Comparison of ENCODE assay signal across 11 cellular contexts in the genomic region with DNA sequence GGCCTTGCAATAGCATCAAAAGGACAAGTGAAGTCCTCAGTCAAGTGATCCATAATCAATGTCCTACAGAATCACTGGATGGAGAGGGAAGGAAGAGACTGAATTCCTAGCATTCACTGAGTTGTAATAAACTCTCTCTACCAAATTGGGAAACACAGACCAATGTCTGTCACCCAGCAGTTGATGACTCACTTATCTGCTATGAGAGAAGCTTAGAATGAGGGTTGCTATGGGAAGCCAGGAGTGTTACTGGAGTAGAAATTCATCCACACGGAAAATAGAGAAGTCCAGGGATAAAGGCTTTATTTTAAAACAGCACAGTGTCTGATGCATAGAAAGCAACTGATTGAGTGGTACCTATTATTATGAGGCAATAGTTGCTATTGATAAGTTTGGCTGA.
DNase-seq lines count a peak whose midpoint lies in the region; ATAC-seq, FAIRE-seq and TF ChIP-seq lines count a peak whose summit lies in the region.
"Had no signal": no experiment of that assay in that cellular context is flagged by ENCODE, and none has a peak within 500 bp of the region (broad histone marks: within the 10 kb centered on the region; RNA-seq: fewer than 3 reads in every experiment).

No MANE protein-coding gene starts in this region.

- TF ChIP-seq CTCF in choroid plexus epithelial cell (conservative IDR thresholded peaks at IDR 0.05; ENCODE audit: low read depth, low read length) = no peak

- no peak for TF ChIP-seq POLR2A in GM12891 (IDR thresholded peaks at IDR 0.05; ENCODE audit: low read depth, low read length)

- no peak for ATAC-seq in GM21360 (IDR thresholded peaks at IDR 0.05; ENCODE audit: unreplicated experiment)
- ATAC-seq: natural killer cell, WTC11 had no signal

- no peak for FAIRE-seq in GM12891 (lab: Jason Lieb, UNC)

- H3K4me3 ChIP-seq in choroid plexus epithelial cell (ENCODE audit: low read depth, low read length) = no peak overlapping the region

- DNase-seq in A172 (ENCODE audit: low spot score) = peak; percentile 26
- peak; percentile 67 for DNase-seq in HCEC 1CT
- DNase-seq in choroid plexus epithelial cell (ENCODE audit: low read depth) = peak; percentile 41
- DNase-seq in kidney tubule cell (ENCODE audit: low spot score) = peak; percentile 97
- no peak for DNase-seq in GM12891 (ENCODE audit: insufficient read length, low spot score)
- DNase-seq in HuH-7 (ENCODE audit: low spot score) = no peak
- no peak for DNase-seq in activated T-cell treated with anti-CD3 and anti-CD28 coated beads, Interleukin-2, amount 50 U/mL, for 1 hour
- DNase-seq: natural killer cell, NCI-H774 had no signal

TF ChIP-seq in GM12891, 5 proteins besides CTCF, POLR2A, EP300 and RAD21:
- no peak for TF ChIP-seq SPI1 (IDR thresholded peaks at IDR 0.05; ENCODE audit: low read depth, low read length)
- no peak for TF ChIP-seq POU2F2 (IDR thresholded peaks at IDR 0.05; ENCODE audit: low read depth, low read length)
- no peak for TF ChIP-seq PAX5 (IDR thresholded peaks at IDR 0.05; ENCODE audit: insufficient read depth, low read length, severe bottlenecking)
- no peak for TF ChIP-seq TAF1 (IDR thresholded peaks at IDR 0.05; ENCODE audit: low read depth, low read length)
- no peak for TF ChIP-seq POLR2AphosphoS5 (IDR thresholded peaks at IDR 0.05; ENCODE audit: low read depth, low read length)
TF ChIP-seq in GM12891: peak in this region for 0.

Comparison
In these comparisons a context has a peak if more than half of its experiments do, and no peak if none do; other contexts are left out.
1. DNase-seq: peak in A172 (single experiment), HCEC 1CT (single experiment), choroid plexus epithelial cell (single experiment) and kidney tubule cell (single experiment); none in GM12891 (single experiment), HuH-7 (single experiment) and activated T-cell treated with anti-CD3 and anti-CD28 coated beads, Interleukin-2, amount 50 U/mL, for 1 hour (single experiment).